8 cellular contexts compared by ENCODE assay signal in the genomic region with DNA sequence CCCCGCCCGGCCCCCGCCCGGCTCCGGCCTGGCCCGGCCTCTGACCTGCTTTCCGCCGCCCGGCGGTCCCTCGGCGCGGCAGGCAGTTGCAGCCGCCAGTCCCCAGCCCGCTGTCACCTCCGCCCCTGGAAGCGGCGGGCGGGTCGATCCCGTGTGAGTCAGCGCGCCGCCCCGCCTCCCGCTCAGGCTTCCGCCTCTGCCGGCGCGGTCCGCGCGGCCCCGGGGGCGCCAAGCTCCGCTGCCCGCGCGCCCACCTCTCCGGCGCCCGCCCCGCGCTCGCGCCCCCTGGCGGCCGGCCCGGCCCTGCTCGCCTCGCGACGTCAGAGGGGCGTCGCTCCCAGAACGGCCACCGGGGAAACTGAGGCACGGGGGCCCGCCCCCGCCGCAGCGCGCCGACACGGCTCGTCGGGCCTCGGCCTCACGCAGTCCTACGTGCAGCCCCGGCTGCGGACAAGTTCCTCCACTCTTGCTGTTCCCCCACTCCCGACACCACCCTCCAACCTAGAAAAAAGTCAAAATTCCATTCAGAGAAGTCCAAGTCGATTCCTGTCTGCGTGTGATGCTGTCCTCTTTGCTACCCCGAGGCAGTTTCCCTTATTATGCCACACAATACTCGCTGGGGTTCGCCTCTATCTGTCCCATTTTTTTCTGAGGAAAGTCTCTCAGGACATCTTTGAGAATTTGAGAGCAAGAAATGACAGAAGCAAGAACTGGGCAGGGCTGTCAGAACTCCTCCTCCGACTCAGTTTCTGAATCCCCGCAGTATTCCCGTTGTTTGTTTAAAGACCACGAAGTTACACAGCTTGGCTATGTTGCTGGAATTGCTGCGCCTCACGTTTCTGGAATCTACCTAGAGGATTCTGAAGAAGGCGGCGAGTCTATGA. TPM values are rescaled to one million over a fixed set of nuclear protein-coding genes. Genes with fewer than 3 reads are reported as not detected.
DNase-seq lines count a peak whose midpoint lies in the region; ATAC-seq and TF ChIP-seq lines count a peak whose summit lies in the region.

A gene with protein sequence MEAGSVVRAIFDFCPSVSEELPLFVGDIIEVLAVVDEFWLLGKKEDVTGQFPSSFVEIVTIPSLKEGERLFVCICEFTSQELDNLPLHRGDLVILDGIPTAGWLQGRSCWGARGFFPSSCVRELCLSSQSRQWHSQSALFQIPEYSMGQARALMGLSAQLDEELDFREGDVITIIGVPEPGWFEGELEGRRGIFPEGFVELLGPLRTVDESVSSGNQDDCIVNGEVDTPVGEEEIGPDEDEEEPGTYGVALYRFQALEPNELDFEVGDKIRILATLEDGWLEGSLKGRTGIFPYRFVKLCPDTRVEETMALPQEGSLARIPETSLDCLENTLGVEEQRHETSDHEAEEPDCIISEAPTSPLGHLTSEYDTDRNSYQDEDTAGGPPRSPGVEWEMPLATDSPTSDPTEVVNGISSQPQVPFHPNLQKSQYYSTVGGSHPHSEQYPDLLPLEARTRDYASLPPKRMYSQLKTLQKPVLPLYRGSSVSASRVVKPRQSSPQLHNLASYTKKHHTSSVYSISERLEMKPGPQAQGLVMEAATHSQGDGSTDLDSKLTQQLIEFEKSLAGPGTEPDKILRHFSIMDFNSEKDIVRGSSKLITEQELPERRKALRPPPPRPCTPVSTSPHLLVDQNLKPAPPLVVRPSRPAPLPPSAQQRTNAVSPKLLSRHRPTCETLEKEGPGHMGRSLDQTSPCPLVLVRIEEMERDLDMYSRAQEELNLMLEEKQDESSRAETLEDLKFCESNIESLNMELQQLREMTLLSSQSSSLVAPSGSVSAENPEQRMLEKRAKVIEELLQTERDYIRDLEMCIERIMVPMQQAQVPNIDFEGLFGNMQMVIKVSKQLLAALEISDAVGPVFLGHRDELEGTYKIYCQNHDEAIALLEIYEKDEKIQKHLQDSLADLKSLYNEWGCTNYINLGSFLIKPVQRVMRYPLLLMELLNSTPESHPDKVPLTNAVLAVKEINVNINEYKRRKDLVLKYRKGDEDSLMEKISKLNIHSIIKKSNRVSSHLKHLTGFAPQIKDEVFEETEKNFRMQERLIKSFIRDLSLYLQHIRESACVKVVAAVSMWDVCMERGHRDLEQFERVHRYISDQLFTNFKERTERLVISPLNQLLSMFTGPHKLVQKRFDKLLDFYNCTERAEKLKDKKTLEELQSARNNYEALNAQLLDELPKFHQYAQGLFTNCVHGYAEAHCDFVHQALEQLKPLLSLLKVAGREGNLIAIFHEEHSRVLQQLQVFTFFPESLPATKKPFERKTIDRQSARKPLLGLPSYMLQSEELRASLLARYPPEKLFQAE (N-terminal part only) (minus strand): TSS at position 155 of the 884 bp plus-strand sequence. CDS start 37,823 bp downstream, outside the sequence.

- in situ Hi-C loops in Panc1 (cut with HindIII; ENCODE audit: low pct_unique_long_range_greater_than_20kb, low sequenced_read_pairs) = no loop called here

- CTCF ChIA-PET in Caco-2 (lab: Charles Lee) (interaction anchor here (0.6 to 2.0 kb wide), 13 partner anchors 9 to 92 kb away, joined by 3 to 7 read pairs (median 4); no protein-coding TSS in a partner anchor), Panc1 (lab: Charles Lee) (interaction anchor here (0.5 to 1.1 kb wide), 2 partner anchors 35 to 1329 kb away, joined by 5 to 6 read pairs; no protein-coding TSS in a partner anchor)
- CTCF ChIA-PET in naive thymus-derived CD4-positive, alpha-beta T cell (lab: Charles Lee) = interaction anchor here (1.0 to 1.7 kb wide), 8 partner anchors 11 to 277 kb away, joined by 3 to 10 read pairs (median 3); partner anchors contain the start of gene CUTC

- H3K27ac ChIP-seq in Panc1 (ENCODE audit: low read length) = peak within 1 kb of the TSS; percentile 99
- H3K27ac ChIP-seq in fibroblast of lung (ENCODE audit: insufficient read depth, low read length) = peak within 1 kb of the TSS; percentile 84
- peak within 1 kb of the TSS; percentile 50 for H3K27ac ChIP-seq in naive thymus-derived CD4-positive, alpha-beta T cell (ENCODE audit: low read depth, low read length)

- H3K27ac Mint-ChIP-seq in Caco-2 (ENCODE audit: unreplicated experiment) = peak within 1 kb of the TSS; percentile 53
- H3K27ac Mint-ChIP-seq in activated T-helper 1 cell treated with anti-CD3 and anti-CD28 coated beads, Interleukin-12 subunit alpha, Interleukin-12 subunit beta, Interleukin-2, Interleukin-4 antibody, amounts not matched to agents 30 ng/mL and 10 ng/mL and 1 ng/mL, durations not matched to agents 14 hours and 24 hours and 36 hours = peak within 1 kb of the TSS; percentile 83
- peak within 1 kb of the TSS; percentile 40 to 96 (median 82) for H3K27ac Mint-ChIP-seq in naive thymus-derived CD4-positive, alpha-beta T cell
- H3K27ac Mint-ChIP-seq in stimulated activated memory B cell treated with anti-CD40 and anti-IgM and Interleukin-4, amounts not matched to agents 10 μg/mL and 1 μg/mL and 100 μg/mL, for 72 hours = peak within 1 kb of the TSS; percentile 77

- ATAC-seq in GM19438 (IDR thresholded peaks at IDR 0.05; ENCODE audit: low read depth, unreplicated experiment) (peak; percentile 57), HG03565 (IDR thresholded peaks at IDR 0.05; ENCODE audit: unreplicated experiment) (peak; percentile 57), Panc1 (peak; percentile 90)
- peak; percentile 95 for ATAC-seq in naive thymus-derived CD4-positive, alpha-beta T cell
- ATAC-seq in stimulated activated memory B cell treated with anti-CD40 and anti-IgM and Interleukin-4, amounts not matched to agents 10 μg/mL and 1 μg/mL and 100 μg/mL, for 72 hours = peak; percentile 93

- peak within 1 kb of the TSS; percentile 99 for H3K4me2 ChIP-seq in fibroblast of lung (ENCODE audit: extremely low read depth, insufficient read depth, low read length)

- peak within 1 kb of the TSS; percentile 75 for H3K9ac ChIP-seq in fibroblast of lung (ENCODE audit: insufficient read depth, low read length)

- H3K4me1 ChIP-seq in Caco-2 (peaks cover 34% of the 10 kb centered on the region), Panc1 (ENCODE audit: control insufficient read depth, insufficient read depth, low read length) (peaks cover 26% of the 10 kb centered on the region), fibroblast of lung (ENCODE audit: control insufficient read depth, extremely low read depth, insufficient read depth, low read length) (peaks cover 23% of the 10 kb centered on the region)
- peaks cover 10 to 12% of the 10 kb centered on the region in 2 donors for H3K4me1 ChIP-seq in naive thymus-derived CD4-positive, alpha-beta T cell (ENCODE audit: control insufficient read depth in 2 of 2, insufficient read depth in 2 of 2, low read length in 2 of 2)

- H3K9me3 ChIP-seq in Caco-2 (no peaks in the 10 kb centered on the region), Panc1 (ENCODE audit: control insufficient read depth, insufficient read depth, low read depth, low read length) (no peaks in the 10 kb centered on the region), fibroblast of lung (ENCODE audit: control insufficient read depth, insufficient read depth, low read depth, low read length) (no peaks in the 10 kb centered on the region)
- H3K9me3 ChIP-seq in naive thymus-derived CD4-positive, alpha-beta T cell (ENCODE audit: control insufficient read depth in 2 of 3, low read length in 3 of 3) = no peaks in the 10 kb centered on the region

- H3K27me3 Mint-ChIP-seq in Caco-2 (ENCODE audit: insufficient read depth, unreplicated experiment) = no peaks in the 10 kb centered on the region
- peaks cover 23% of the 10 kb centered on the region for H3K27me3 Mint-ChIP-seq in activated T-helper 1 cell treated with anti-CD3 and anti-CD28 coated beads, Interleukin-12 subunit alpha, Interleukin-12 subunit beta, Interleukin-2, Interleukin-4 antibody, amounts not matched to agents 30 ng/mL and 10 ng/mL and 1 ng/mL, durations not matched to agents 14 hours and 24 hours and 36 hours (ENCODE audit: insufficient read depth)
- H3K27me3 Mint-ChIP-seq in naive thymus-derived CD4-positive, alpha-beta T cell = peaks cover 0 to 35% (median 0%) of the 10 kb centered on the region in 5 donors
- no peaks in the 10 kb centered on the region for H3K27me3 Mint-ChIP-seq in stimulated activated memory B cell treated with anti-CD40 and anti-IgM and Interleukin-4, amounts not matched to agents 10 μg/mL and 1 μg/mL and 100 μg/mL, for 72 hours

- H3K27me3 ChIP-seq in Caco-2 (replicated peaks; ENCODE audit: control insufficient read depth, insufficient read depth, low read length) (no peaks in the 10 kb centered on the region), Panc1 (ENCODE audit: control insufficient read depth, insufficient read depth, low read length) (no peaks in the 10 kb centered on the region), fibroblast of lung (ENCODE audit: control insufficient read depth, insufficient read depth, low read length) (no peaks in the 10 kb centered on the region)
- no peaks in the 10 kb centered on the region for H3K27me3 ChIP-seq in naive thymus-derived CD4-positive, alpha-beta T cell (ENCODE audit: control insufficient read depth in 2 of 2, insufficient read depth in 2 of 2, low read length in 2 of 2)

- peak within 1 kb of the TSS; percentile 94 for H3K4me3 Mint-ChIP-seq in Caco-2 (ENCODE audit: unreplicated experiment)
- peak within 1 kb of the TSS; percentile 91 for H3K4me3 Mint-ChIP-seq in activated T-helper 1 cell treated with anti-CD3 and anti-CD28 coated beads, Interleukin-12 subunit alpha, Interleukin-12 subunit beta, Interleukin-2, Interleukin-4 antibody, amounts not matched to agents 30 ng/mL and 10 ng/mL and 1 ng/mL, durations not matched to agents 14 hours and 24 hours and 36 hours
- H3K4me3 Mint-ChIP-seq in naive thymus-derived CD4-positive, alpha-beta T cell = peak within 1 kb of the TSS; percentile 85 to 98 (median 96)
- peak within 1 kb of the TSS; percentile 89 for H3K4me3 Mint-ChIP-seq in stimulated activated memory B cell treated with anti-CD40 and anti-IgM and Interleukin-4, amounts not matched to agents 10 μg/mL and 1 μg/mL and 100 μg/mL, for 72 hours

- BruUV-seq in Caco-2 (replicated peaks; lab: Mats Ljungman, UMichigan) = no TSS peak
- BruUV-seq in Panc1 (replicated peaks; lab: Mats Ljungman, UMichigan) = no TSS peak

- peaks cover 35% of the 10 kb centered on the region for H3K4me1 Mint-ChIP-seq in Caco-2 (ENCODE audit: low read depth, unreplicated experiment)
- peaks cover 45% of the 10 kb centered on the region for H3K4me1 Mint-ChIP-seq in activated T-helper 1 cell treated with anti-CD3 and anti-CD28 coated beads, Interleukin-12 subunit alpha, Interleukin-12 subunit beta, Interleukin-2, Interleukin-4 antibody, amounts not matched to agents 30 ng/mL and 10 ng/mL and 1 ng/mL, durations not matched to agents 14 hours and 24 hours and 36 hours (ENCODE audit: low read depth)
- H3K4me1 Mint-ChIP-seq in naive thymus-derived CD4-positive, alpha-beta T cell = peaks cover 8 to 51% (median 40%) of the 10 kb centered on the region in 7 donors
- H3K4me1 Mint-ChIP-seq in stimulated activated memory B cell treated with anti-CD40 and anti-IgM and Interleukin-4, amounts not matched to agents 10 μg/mL and 1 μg/mL and 100 μg/mL, for 72 hours = peaks cover 74% of the 10 kb centered on the region

- H3K36me3 ChIP-seq in Caco-2 (ENCODE audit: control insufficient read depth, insufficient read depth, low read length) (no peaks in the 10 kb centered on the region), Panc1 (ENCODE audit: control insufficient read depth, insufficient read depth, low read length) (peaks cover 11% of the 10 kb centered on the region; the same call in 1 of the 2 replicates), fibroblast of lung (ENCODE audit: control insufficient read depth, insufficient read depth, low read length) (no peaks in the 10 kb centered on the region)
- no peaks in the 10 kb centered on the region for H3K36me3 ChIP-seq in naive thymus-derived CD4-positive, alpha-beta T cell (ENCODE audit: control insufficient read depth in 2 of 3, insufficient read depth in 3 of 3, low read length in 3 of 3)

- H3K9me3 Mint-ChIP-seq in Caco-2 (ENCODE audit: unreplicated experiment) = no peaks in the 10 kb centered on the region
- H3K9me3 Mint-ChIP-seq in activated T-helper 1 cell treated with anti-CD3 and anti-CD28 coated beads, Interleukin-12 subunit alpha, Interleukin-12 subunit beta, Interleukin-2, Interleukin-4 antibody, amounts not matched to agents 30 ng/mL and 10 ng/mL and 1 ng/mL, durations not matched to agents 14 hours and 24 hours and 36 hours = no peaks in the 10 kb centered on the region
- H3K9me3 Mint-ChIP-seq in naive thymus-derived CD4-positive, alpha-beta T cell = no peaks in the 10 kb centered on the region
- no peaks in the 10 kb centered on the region for H3K9me3 Mint-ChIP-seq in stimulated activated memory B cell treated with anti-CD40 and anti-IgM and Interleukin-4, amounts not matched to agents 10 μg/mL and 1 μg/mL and 100 μg/mL, for 72 hours

- H4K20me1 ChIP-seq in fibroblast of lung (ENCODE audit: control insufficient read depth, extremely low read depth, insufficient read depth, low read length) = no peaks in the 10 kb centered on the region

- DNase-seq in Caco-2 = peak; percentile 83 to 91
- DNase-seq in Panc1 (ENCODE audit: low read depth, low spot score) = no peak
- peak; percentile 77 for DNase-seq in activated T-helper 1 cell treated with anti-CD3 and anti-CD28 coated beads, Interleukin-12 subunit alpha, Interleukin-12 subunit beta, Interleukin-2, Interleukin-4 antibody, amounts not matched to agents 30 ng/mL and 10 ng/mL and 1 ng/mL, durations not matched to agents 14 hours and 24 hours and 36 hours (ENCODE audit: low spot score)
- peak; percentile 79 to 81 for DNase-seq in fibroblast of lung (ENCODE audit: low read depth in 2 of 2)
- DNase-seq in naive thymus-derived CD4-positive, alpha-beta T cell = peak; percentile 61 to 87 (median 79)

- POLR2A ChIA-PET in Caco-2 (lab: Charles Lee) (no interaction called here), Panc1 (lab: Charles Lee) (no interaction called here)
- POLR2A ChIA-PET in naive thymus-derived CD4-positive, alpha-beta T cell (lab: Charles Lee) = interaction anchor here (1.7 kb wide), 1 partner anchor 278 kb away, joined by 5 read pairs; the partner anchor contains the start of genes COX15 and CUTC

- peaks cover 31% of the 10 kb centered on the region for H3K79me2 ChIP-seq in fibroblast of lung (ENCODE audit: control insufficient read depth, insufficient read depth, low read length)

- intact Hi-C loops in Caco-2 (cut with micrococcal nuclease; ENCODE audit: unreplicated experiment) = loop anchor here (1.0 to 5.0 kb wide), 5 partner anchors 10 to 90 kb away; no protein-coding TSS in a partner anchor
- intact Hi-C loops in Panc1 (cut with micrococcal nuclease; ENCODE audit: unreplicated experiment) = loop anchor here (2.0 kb wide), 2 partner anchors 35 to 73 kb away; no protein-coding TSS in a partner anchor
- intact Hi-C loops in activated T-helper 1 cell treated with anti-CD3 and anti-CD28 coated beads, Interleukin-12 subunit alpha, Interleukin-12 subunit beta, Interleukin-2, Interleukin-4 antibody, amounts not matched to agents 30 ng/mL and 10 ng/mL and 1 ng/mL, durations not matched to agents 14 hours and 24 hours and 36 hours (cut with micrococcal nuclease) = loop anchor here (1.0 to 10.0 kb wide), 5 partner anchors 37 to 278 kb away; partner anchors contain the start of genes COX15, CUTC and ERLIN1
- intact Hi-C loops in naive thymus-derived CD4-positive, alpha-beta T cell (cut with micrococcal nuclease) = loop anchor here (1.0 to 10.0 kb wide), 12 partner anchors 15 to 1876 kb away; partner anchors contain the start of genes COX15 (in 2 of the 2), CUTC (in 2 of the 2), SLC25A28 (in 2 of the 2) and ERLIN1 (in 1 of the 2)

- TF ChIP-seq CTCF in Caco-2 (IDR thresholded peaks at IDR 0.05; ENCODE audit: insufficient read depth in 1 of 2, low read depth in 1 of 2, low read length in 1 of 2, severe bottlenecking in 1 of 2, unreplicated experiment in 1 of 2) (peak; percentile 48 to 63), Panc1 (IDR thresholded peaks at IDR 0.05) (peak; percentile 99), fibroblast of lung (conservative IDR thresholded peaks at IDR 0.05 in 1 of 2, IDR thresholded peaks at IDR 0.05 in 1 of 2; ENCODE audit: low read depth in 1 of 2, low read length in 2 of 2) (peak; percentile 4 to 30)

- H3K4me3 ChIP-seq in Caco-2 (ENCODE audit: low read depth, low read length) = peak within 1 kb of the TSS; percentile 90
- H3K4me3 ChIP-seq in Panc1 (ENCODE audit: low read depth in 2 of 2, low read length in 2 of 2) = peak within 1 kb of the TSS; percentile 77 to 91
- peak within 1 kb of the TSS; percentile 73 to 99 (median 84) for H3K4me3 ChIP-seq in fibroblast of lung (replicated peaks in 1 of 4; ENCODE audit: control extremely low read depth in 1 of 4, insufficient read depth in 1 of 4, low read depth in 3 of 4, low read length in 4 of 4)
- H3K4me3 ChIP-seq in naive thymus-derived CD4-positive, alpha-beta T cell (ENCODE audit: low read length) = peak within 1 kb of the TSS; percentile 69

- peak within 1 kb of the TSS; percentile 95 for H2AFZ ChIP-seq in fibroblast of lung (ENCODE audit: low read length)

- no peaks in the 10 kb centered on the region for H3K36me3 Mint-ChIP-seq in Caco-2 (ENCODE audit: insufficient read depth, unreplicated experiment)
- no peaks in the 10 kb centered on the region for H3K36me3 Mint-ChIP-seq in activated T-helper 1 cell treated with anti-CD3 and anti-CD28 coated beads, Interleukin-12 subunit alpha, Interleukin-12 subunit beta, Interleukin-2, Interleukin-4 antibody, amounts not matched to agents 30 ng/mL and 10 ng/mL and 1 ng/mL, durations not matched to agents 14 hours and 24 hours and 36 hours (ENCODE audit: low read depth)
- no peaks in the 10 kb centered on the region for H3K36me3 Mint-ChIP-seq in naive thymus-derived CD4-positive, alpha-beta T cell
- no peaks in the 10 kb centered on the region for H3K36me3 Mint-ChIP-seq in stimulated activated memory B cell treated with anti-CD40 and anti-IgM and Interleukin-4, amounts not matched to agents 10 μg/mL and 1 μg/mL and 100 μg/mL, for 72 hours

RNA-seq across cellular contexts. Expression of the gene that starts here (rescaled TPM):
- total RNA-seq in Caco-2 (2022) (30.6 and 31.0 TPM in 2 replicates), Panc1 (2021; ENCODE audit: unreplicated experiment) (39.3 TPM), fibroblast of lung (5.9 and 12.9 TPM in 2 replicates)
- polyA plus RNA-seq in Panc1 (2012; ENCODE audit: insufficient read length) = 21.7 TPM
- total RNA-seq in activated T-helper 1 cell treated with anti-CD3 and anti-CD28 coated beads, Interleukin-12 subunit alpha, Interleukin-12 subunit beta, Interleukin-2, Interleukin-4 antibody, amounts not matched to agents 30 ng/mL and 10 ng/mL and 1 ng/mL, durations not matched to agents 14 hours and 24 hours and 36 hours = 1.4 and 1.5 TPM in 2 replicates
- polyA plus RNA-seq in fibroblast of lung = 17.6 and 21.2 TPM in 2 replicates
- 11.3 and 15.0 TPM in 2 replicates for polyA plus RNA-seq in fibroblast of lung (2012)
- polyA minus RNA-seq in fibroblast of lung (ENCODE audit: low replicate concordance) = 13.8 and 16.1 TPM in 2 replicates
- total RNA-seq in naive thymus-derived CD4-positive, alpha-beta T cell = 1 to 10 TPM; 2.8 to 8.5 (median 4.4) TPM
- polyA plus RNA-seq in naive thymus-derived CD4-positive, alpha-beta T cell = under 1 TPM; 0.40 to 0.94 TPM

Comparison
In these comparisons a context has a peak if more than half of its experiments do, and no peak if none do; other contexts are left out.
1. RNA of the gene that starts here (polyA plus RNA-seq): 11.3 to 21.2 TPM in fibroblast of lung; 0.40 to 0.94 TPM in naive thymus-derived CD4-positive, alpha-beta T cell; every median in the first group is over 4 times any median in the second.
2. CTCF ChIP-seq: peak in every context shown above with its lines; median percentile 99 in Panc1; 56 in Caco-2; 17 in fibroblast of lung.
3. Peak in every context shown above with its lines, with median percentiles within 50 percentile points of each other: H3K4me3 ChIP-seq, H3K27ac Mint-ChIP-seq, H3K4me3 Mint-ChIP-seq, ATAC-seq and H3K27ac ChIP-seq.